24 cellular contexts compared by ENCODE assay signal in genomic region chr1:113765306-113765705, GRCh38. TPM values are rescaled to one million over a fixed set of nuclear protein-coding genes. Genes with fewer than 3 reads are reported as not detected.
DNase-seq lines count a peak whose midpoint lies in the region; ATAC-seq and TF ChIP-seq lines count a peak whose summit lies in the region.
"Had no signal": no experiment of that assay in that cellular context is flagged by ENCODE, and none has a peak within 500 bp of the region (broad histone marks: within the 10 kb centered on the region; RNA-seq: fewer than 3 reads in every experiment).

No MANE protein-coding gene starts in this region.

- H3K4me3 Mint-ChIP-seq in CD4-positive, alpha-beta T cell, result no peak overlapping the region
- no peak overlapping the region for H3K4me3 Mint-ChIP-seq in effector memory CD8-positive, alpha-beta T cell
- no peak overlapping the region for H3K4me3 Mint-ChIP-seq in CD14-positive monocyte
- H3K4me3 Mint-ChIP-seq: central memory CD8-positive, alpha-beta T cell; neural crest cell; stimulated activated memory B cell treated with anti-CD40 and anti-IgM and Interleukin-4, amounts not matched to agents 10 μg/mL and 1 μg/mL and 100 μg/mL, for 72 hours had no signal

- no peaks in the 10 kb centered on the region for H3K27me3 ChIP-seq in CD4-positive, alpha-beta T cell (ENCODE audit: control insufficient read depth, insufficient read depth, low read length)
- no peaks in the 10 kb centered on the region for H3K27me3 ChIP-seq in KMS-11 (ENCODE audit: insufficient read depth, low read depth)
- H3K27me3 ChIP-seq in gastrocnemius medialis, result no peaks in the 10 kb centered on the region
- H3K27me3 ChIP-seq: testis, vagina had no signal

- H3K27me3 Mint-ChIP-seq in CD4-positive, alpha-beta T cell, result no peaks in the 10 kb centered on the region
- no peaks in the 10 kb centered on the region for H3K27me3 Mint-ChIP-seq in effector memory CD8-positive, alpha-beta T cell
- no peaks in the 10 kb centered on the region for H3K27me3 Mint-ChIP-seq in CD14-positive monocyte (ENCODE audit: low read depth in 3 of 3)
- H3K27me3 Mint-ChIP-seq: central memory CD8-positive, alpha-beta T cell; stimulated activated memory B cell treated with anti-CD40 and anti-IgM and Interleukin-4, amounts not matched to agents 10 μg/mL and 1 μg/mL and 100 μg/mL, for 72 hours had no signal

- no peaks in the 10 kb centered on the region; the same call in 1 of the 2 replicates for H3K79me2 ChIP-seq in KMS-11 (ENCODE audit: insufficient read depth, low read depth)

- no peaks in the 10 kb centered on the region for H3K9me3 ChIP-seq in CD4-positive, alpha-beta T cell (ENCODE audit: control insufficient read depth, low read length)
- H3K9me3 ChIP-seq in gastrocnemius medialis, result no peaks in the 10 kb centered on the region
- H3K9me3 ChIP-seq: psoas muscle, testis, vagina had no signal

- H3K36me3 ChIP-seq in KMS-11 (ENCODE audit: insufficient read depth) (no peaks in the 10 kb centered on the region), gastrocnemius medialis (peaks cover 0 to 46% of the 10 kb centered on the region in 2 donors)

- no peak for TF ChIP-seq POLR2A in gastrocnemius medialis (IDR thresholded peaks at IDR 0.05)

- TF ChIP-seq CTCF in CD4-positive, alpha-beta T cell (IDR thresholded peaks at IDR 0.05), result no peak
- TF ChIP-seq CTCF in KMS-11 (conservative IDR thresholded peaks at IDR 0.05; ENCODE audit: low read depth, low read length), result no peak
- TF ChIP-seq CTCF in astrocyte of the cerebellum (IDR thresholded peaks at IDR 0.05; ENCODE audit: low read depth, low read length, missing control alignments), result no peak
- TF ChIP-seq CTCF in gastrocnemius medialis (IDR thresholded peaks at IDR 0.05 in 4 of 5, conservative IDR thresholded peaks at IDR 0.05 in 1 of 5), result no peak
- TF ChIP-seq CTCF in CD14-positive monocyte (IDR thresholded peaks at IDR 0.05), result no peak

- H3K27ac ChIP-seq in CD4-positive, alpha-beta T cell (ENCODE audit: low read depth, low read length), result no peak overlapping the region
- peak overlapping the region; percentile 76 for H3K27ac ChIP-seq in KMS-11
- no peak overlapping the region for H3K27ac ChIP-seq in gastrocnemius medialis
- H3K27ac ChIP-seq: psoas muscle, skin epidermis, testis, vagina had no signal

- peaks cover 63% of the 10 kb centered on the region for H3K36me3 Mint-ChIP-seq in CD4-positive, alpha-beta T cell (ENCODE audit: low read depth)
- H3K36me3 Mint-ChIP-seq in effector memory CD8-positive, alpha-beta T cell (ENCODE audit: insufficient read depth), result peaks cover 37% of the 10 kb centered on the region
- peaks cover 51 to 56% of the 10 kb centered on the region in 2 donors for H3K36me3 Mint-ChIP-seq in CD14-positive monocyte

- in situ Hi-C loops in astrocyte of the cerebellum (cut with HindIII; ENCODE audit: low sequenced_read_pairs), result no loop called here
- in situ Hi-C loops in gastrocnemius medialis (cut with MboI; ENCODE audit: low sequenced_read_pairs in 4 of 4), result no loop called here

- ATAC-seq in CD4-positive, alpha-beta T cell (ENCODE audit: poor library complexity), result no peak
- ATAC-seq in gastrocnemius medialis, result no peak
- ATAC-seq in effector memory CD8-positive, alpha-beta T cell (replicated peaks), result no peak
- ATAC-seq: HepG2; psoas muscle; stimulated activated memory B cell treated with anti-CD40 and anti-IgM and Interleukin-4, amounts not matched to agents 10 μg/mL and 1 μg/mL and 100 μg/mL, for 72 hours had no signal

- CTCF ChIA-PET in CD4-positive, alpha-beta T cell (lab: Charles Lee), result no interaction called here

- peak overlapping the region; percentile 5 for H3K27ac Mint-ChIP-seq in CD4-positive, alpha-beta T cell
- peak overlapping the region in 1 of 2 donors; percentile 18 for H3K27ac Mint-ChIP-seq in effector memory CD8-positive, alpha-beta T cell
- no peak overlapping the region for H3K27ac Mint-ChIP-seq in CD14-positive monocyte
- H3K27ac Mint-ChIP-seq: stimulated activated memory B cell treated with anti-CD40 and anti-IgM and Interleukin-4, amounts not matched to agents 10 μg/mL and 1 μg/mL and 100 μg/mL, for 72 hours had no signal

- intact Hi-C loops in CD4-positive, alpha-beta T cell (cut with DNase I, micrococcal nuclease), result no loop called here
- intact Hi-C loops in gastrocnemius medialis (cut with DNase I; ENCODE audit: low total_unique reads) (no loop called here), CD14-positive monocyte (cut with micrococcal nuclease) (no loop called here)

- no peaks in the 10 kb centered on the region for H4K20me1 ChIP-seq in KMS-11 (ENCODE audit: insufficient read depth)

- H3K4me3 ChIP-seq in KMS-11 (IDR thresholded peaks at IDR 0.05; ENCODE audit: insufficient read depth, low read depth, low read length), result no peak overlapping the region
- H3K4me3 ChIP-seq in astrocyte of the cerebellum (ENCODE audit: low read depth, low read length), result no peak overlapping the region
- H3K4me3 ChIP-seq in gastrocnemius medialis, result no peak overlapping the region
- H3K4me3 ChIP-seq: lung, psoas muscle, skin epidermis, testis, vagina had no signal

- H2AFZ ChIP-seq in KMS-11 (ENCODE audit: low read depth), result no peak overlapping the region

- H3K9ac ChIP-seq in KMS-11, result peak overlapping the region; percentile 23; the same call in 1 of the 2 replicates

- H3K4me1 Mint-ChIP-seq in CD4-positive, alpha-beta T cell (ENCODE audit: low read depth), result peaks cover 22% of the 10 kb centered on the region
- peaks cover 8 to 17% of the 10 kb centered on the region in 2 donors for H3K4me1 Mint-ChIP-seq in effector memory CD8-positive, alpha-beta T cell (ENCODE audit: low read depth in 2 of 2)
- H3K4me1 Mint-ChIP-seq in CD14-positive monocyte, result peaks cover 20% of the 10 kb centered on the region

- POLR2A ChIA-PET in CD4-positive, alpha-beta T cell (lab: Charles Lee), result no interaction called here

- no peaks in the 10 kb centered on the region for H3K9me3 Mint-ChIP-seq in CD4-positive, alpha-beta T cell
- no peaks in the 10 kb centered on the region for H3K9me3 Mint-ChIP-seq in effector memory CD8-positive, alpha-beta T cell
- H3K9me3 Mint-ChIP-seq in CD14-positive monocyte, result no peaks in the 10 kb centered on the region
- H3K9me3 Mint-ChIP-seq: central memory CD8-positive, alpha-beta T cell; neural crest cell; stimulated activated memory B cell treated with anti-CD40 and anti-IgM and Interleukin-4, amounts not matched to agents 10 μg/mL and 1 μg/mL and 100 μg/mL, for 72 hours had no signal

- no peak for DNase-seq in CD4-positive, alpha-beta T cell
- DNase-seq in astrocyte of the cerebellum (ENCODE audit: low read depth), result peak; percentile 82
- peak; percentile 51 for DNase-seq in iris pigment epithelial cell (ENCODE audit: low read depth)
- no peak for DNase-seq in gastrocnemius medialis
- no peak for DNase-seq in effector memory CD8-positive, alpha-beta T cell
- no peak for DNase-seq in CD14-positive monocyte (ENCODE audit: low spot score)
- DNase-seq: activated CD4-positive, alpha-beta T cell treated with anti-CD3 and anti-CD28 coated beads, Interleukin-2, amount 50 U/mL, for 48 hours; activated effector memory CD4-positive, alpha-beta T cell treated with anti-CD3 and anti-CD28 coated beads, Interleukin-2, amount 50 U/mL, for 16 hours; DND-41; kidney glomerular epithelial cell; NCI-H2081 treated with DMSO at 0.1 percent for 48 hours; NCI-H510A treated with DMSO at 0.1 percent for 48 hours; psoas muscle; stimulated activated CD4-positive, alpha-beta T cell treated with anti-CD3 and anti-CD28 coated beads, Interleukin-2, amount 100 ng/mL, for 24 hours; T-helper 9 cell; testis had no signal

- H3K4me1 ChIP-seq in KMS-11 (ENCODE audit: low read depth, poor library complexity, severe bottlenecking) (peaks cover 70% of the 10 kb centered on the region), gastrocnemius medialis (peaks cover 3 to 10% of the 10 kb centered on the region in 2 donors)
- H3K4me1 ChIP-seq: testis had no signal

- H3K4me2 ChIP-seq in KMS-11, result peak overlapping the region; percentile 81

RNA-seq across cellular contexts. Expression of gene PHTF1, which starts 6.0 kb away (rescaled TPM):
- 1 to 10 TPM; 3.1 to 4.0 TPM for total RNA-seq in CD4-positive, alpha-beta T cell
- 10 to 100 TPM in 2 of 4 donors, 1 to 10 TPM in 2; 6.7 to 20.0 (median 9.9) TPM for total RNA-seq in gastrocnemius medialis
- 10 to 100 TPM; 11.1 to 12.2 TPM for polyA plus RNA-seq in CD14-positive monocyte

RNA-seq across cellular contexts. Expression of gene RSBN1, which starts 47.0 kb away (rescaled TPM):
- total RNA-seq in CD4-positive, alpha-beta T cell, result 10 to 100 TPM; 44.2 to 44.6 TPM
- 10 to 100 TPM in 3 of 4 donors, 1 to 10 TPM in 1; 9.9 to 24.8 (median 24.0) TPM for total RNA-seq in gastrocnemius medialis
- polyA plus RNA-seq in CD14-positive monocyte, result 1 to 10 TPM; 8.9 to 9.0 TPM

Comparison
In these comparisons a context has a peak if more than half of its experiments do, and no peak if none do; other contexts are left out.
1. DNase-seq: peak in astrocyte of the cerebellum (single experiment) and iris pigment epithelial cell (single experiment); none in CD4-positive, alpha-beta T cell (0 of 10), gastrocnemius medialis (0 of 2), effector memory CD8-positive, alpha-beta T cell (0 of 3) and CD14-positive monocyte (single experiment).